ENCODE assay signal across 29 cellular contexts in genomic region chr20:11047559-11047958, GRCh38.
DNase-seq lines count a peak whose midpoint lies in the region; ATAC-seq, FAIRE-seq and TF ChIP-seq lines count a peak whose summit lies in the region.
"Had no signal": no experiment of that assay in that cellular context is flagged by ENCODE, and none has a peak within 500 bp of the region (broad histone marks: within the 10 kb centered on the region; RNA-seq: fewer than 3 reads in every experiment).

No MANE protein-coding gene starts in this region.

- CTCF ChIA-PET in PC-9 (lab: Charles Lee): interaction anchor here (0.6 kb wide), 1 partner anchor 1073 kb away, joined by 3 read pairs; no protein-coding TSS in a partner anchor

- H4K20me1 ChIP-seq in PC-9 (ENCODE audit: insufficient read depth): no peaks in the 10 kb centered on the region
- H4K20me1 ChIP-seq: BLaER1 had no signal

- H3K27me3 ChIP-seq in PC-9 (ENCODE audit: insufficient read depth, low read depth) (no peaks in the 10 kb centered on the region), bronchial epithelial cell (ENCODE audit: control insufficient read depth, insufficient read depth, low read length) (no peaks in the 10 kb centered on the region)
- H3K27me3 ChIP-seq: BLaER1, brain microvascular endothelial cell, ovary, suprapubic skin had no signal

- H3K4me1 ChIP-seq in PC-9 (replicated peaks; ENCODE audit: insufficient read depth): peaks cover 10% of the 10 kb centered on the region; the same call in 1 of the 2 replicates
- H3K4me1 ChIP-seq: BLaER1, left ventricle myocardium inferior, suprapubic skin had no signal

- H3K4me2 ChIP-seq in PC-9: no peak overlapping the region
- H3K4me2 ChIP-seq: BLaER1 had no signal

- TF ChIP-seq CTCF in PC-9 (conservative IDR thresholded peaks at IDR 0.05) (no peak), bronchial epithelial cell (IDR thresholded peaks at IDR 0.05; ENCODE audit: insufficient read depth, low read length, severe bottlenecking) (no peak)

- no peaks in the 10 kb centered on the region for H3K36me3 ChIP-seq in PC-9 (ENCODE audit: low read depth)
- no peaks in the 10 kb centered on the region for H3K36me3 ChIP-seq in bronchial epithelial cell (ENCODE audit: control insufficient read depth, insufficient read depth, low read length)
- H3K36me3 ChIP-seq: BLaER1, brain microvascular endothelial cell, left ventricle myocardium inferior, ovary, suprapubic skin had no signal

- no peaks in the 10 kb centered on the region for H3K79me2 ChIP-seq in PC-9 (ENCODE audit: low read depth)

- no TSS peak for BruUV-seq in PC-9 (replicated peaks; lab: Mats Ljungman, UMichigan)

- H3K4me3 ChIP-seq in PC-9 (no peak overlapping the region), bronchial epithelial cell (ENCODE audit: low read depth, low read length) (no peak overlapping the region)
- H3K4me3 ChIP-seq: BLaER1, left ventricle myocardium inferior, ovary, suprapubic skin had no signal

- peak; percentile 44 for DNase-seq in Daoy (ENCODE audit: low read depth)
- peak; percentile 15 to 65 for DNase-seq in PC-9
- peak; percentile 80 for DNase-seq in bronchial epithelial cell (ENCODE audit: low read depth)
- DNase-seq in left colon: no peak
- DNase-seq in stimulated activated CD4-positive, alpha-beta T cell treated with anti-CD3 and anti-CD28 coated beads, Interleukin-1b, Interleukin-23, amount 100 ng/mL, for 48 hours: no peak
- DNase-seq in activated naive CD4-positive, alpha-beta T cell treated with anti-CD3 and anti-CD28 coated beads, Interleukin-2, amount 50 U/mL, for 16 hours: no peak
- DNase-seq in putamen (ENCODE audit: low spot score): no peak
- DNase-seq: ACHN; activated CD4-positive, alpha-beta T cell treated with anti-CD3 and anti-CD28 coated beads for 48 hours; brain microvascular endothelial cell; effector memory CD8-positive, alpha-beta T cell; head of caudate nucleus; KG1; left ventricle myocardium inferior; midbrain; MV-4-11; NCI-H1694 treated with DMSO at 0.1 percent for 48 hours; NCI-H2171 treated with DMSO at 0.1 percent for 48 hours; NCI-H526 treated with DMSO at 0.1 percent for 48 hours; ovary; SHP77 treated with DMSO at 0.1 percent for 48 hours had no signal

- intact Hi-C loops in PC-9 (cut with micrococcal nuclease; ENCODE audit: unreplicated experiment): no loop called here
- intact Hi-C loops in left colon (cut with DNase I, micrococcal nuclease): no loop called here

- H3K9me3 ChIP-seq in PC-9 (ENCODE audit: insufficient read depth, low read depth): peaks cover 4% of the 10 kb centered on the region
- H3K9me3 ChIP-seq: BLaER1, left ventricle myocardium inferior, ovary, suprapubic skin had no signal

- no peaks in the 10 kb centered on the region; the same call in 1 of the 2 replicates for H3K9me2 ChIP-seq in PC-9 (ENCODE audit: insufficient read depth)

- H2AFZ ChIP-seq in PC-9: no peak overlapping the region

- POLR2A ChIA-PET in PC-9 (lab: Charles Lee; ENCODE audit: unreplicated experiment): no interaction called here

- H3K27ac ChIP-seq in PC-9: no peak overlapping the region
- H3K27ac ChIP-seq: BLaER1, brain microvascular endothelial cell, left ventricle myocardium inferior, ovary, suprapubic skin had no signal

- no peaks in the 10 kb centered on the region for H3F3A ChIP-seq in PC-9 (ENCODE audit: insufficient read depth, low read depth)

- ATAC-seq in left colon (peak; percentile 44), HG03565 (IDR thresholded peaks at IDR 0.05; ENCODE audit: unreplicated experiment) (no peak)
- ATAC-seq: activated T-helper 17 cell treated with anti-CD3 and anti-CD28 coated beads, Interleukin-2, amount 50 U/mL, for 72 hours; effector memory CD8-positive, alpha-beta T cell; sciatic nerve had no signal

- no peak for FAIRE-seq in bronchial epithelial cell (lab: Jason Lieb, UNC)
- FAIRE-seq: colon, H1, urothelium cell line had no signal

Comparison
In these comparisons a context has a peak if more than half of its experiments do, and no peak if none do; other contexts are left out.
1. DNase-seq: peak in Daoy (single experiment), PC-9 (2 of 2) and bronchial epithelial cell (single experiment); none in left colon (0 of 2), stimulated activated CD4-positive, alpha-beta T cell treated with anti-CD3 and anti-CD28 coated beads, Interleukin-1b, Interleukin-23, amount 100 ng/mL, for 48 hours (single experiment), activated naive CD4-positive, alpha-beta T cell treated with anti-CD3 and anti-CD28 coated beads, Interleukin-2, amount 50 U/mL, for 16 hours (single experiment) and putamen (single experiment).